In the genomic region with DNA sequence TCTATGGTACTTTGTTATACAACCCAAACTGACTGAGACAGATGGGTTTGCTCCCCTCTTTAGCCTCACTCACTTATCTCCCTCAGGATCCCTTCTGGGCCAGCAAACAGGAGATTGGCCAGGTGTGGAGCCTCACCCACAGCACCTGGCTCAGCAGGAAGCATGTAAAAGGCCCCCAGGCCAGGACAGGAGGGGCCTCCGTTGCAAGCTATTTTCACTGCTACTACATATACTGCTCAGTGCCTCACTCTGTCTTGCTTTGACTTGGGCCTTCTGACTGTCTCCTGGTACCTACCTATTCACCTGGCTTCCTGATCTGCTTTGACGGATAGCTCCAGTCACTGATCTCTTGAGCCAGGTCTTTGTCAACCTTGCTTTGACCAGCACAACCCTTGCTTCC, we compare ENCODE assay signal across 1 cellular context.
TF ChIP-seq lines count a peak whose summit lies in the region.

No MANE protein-coding gene starts in this region.

TF ChIP-seq in IMR-90, 13 proteins besides CTCF, POLR2A, EP300 and RAD21:
- TF ChIP-seq CEBPB (IDR thresholded peaks at IDR 0.05; ENCODE audit: low read depth, low read length) = no peak
- no peak for TF ChIP-seq FOS (IDR thresholded peaks at IDR 0.05; ENCODE audit: low read depth, low read length)
- TF ChIP-seq CHD1 (IDR thresholded peaks at IDR 0.05; ENCODE audit: low read depth, low read length) = no peak
- no peak for TF ChIP-seq RCOR1 (IDR thresholded peaks at IDR 0.05; ENCODE audit: insufficient replicate concordance, low read length)
- no peak for TF ChIP-seq RFX5 (IDR thresholded peaks at IDR 0.05; ENCODE audit: low read depth, low read length)
- no peak for TF ChIP-seq NFE2L2 (IDR thresholded peaks at IDR 0.05; ENCODE audit: low read depth, low read length)
- no peak for TF ChIP-seq SMC3 (IDR thresholded peaks at IDR 0.05; ENCODE audit: low read depth, low read length)
- TF ChIP-seq ELK1 (IDR thresholded peaks at IDR 0.05; ENCODE audit: borderline replicate concordance, low read depth, low read length) = no peak
- TF ChIP-seq MAFK (IDR thresholded peaks at IDR 0.05; ENCODE audit: low read depth, low read length) = no peak
- TF ChIP-seq, protein P1, sequence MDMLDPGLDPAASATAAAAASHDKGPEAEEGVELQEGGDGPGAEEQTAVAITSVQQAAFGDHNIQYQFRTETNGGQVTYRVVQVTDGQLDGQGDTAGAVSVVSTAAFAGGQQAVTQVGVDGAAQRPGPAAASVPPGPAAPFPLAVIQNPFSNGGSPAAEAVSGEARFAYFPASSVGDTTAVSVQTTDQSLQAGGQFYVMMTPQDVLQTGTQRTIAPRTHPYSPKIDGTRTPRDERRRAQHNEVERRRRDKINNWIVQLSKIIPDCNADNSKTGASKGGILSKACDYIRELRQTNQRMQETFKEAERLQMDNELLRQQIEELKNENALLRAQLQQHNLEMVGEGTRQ (IDR thresholded peaks at IDR 0.05; ENCODE audit: low read depth, low read length) = no peak
- TF ChIP-seq MAZ (IDR thresholded peaks at IDR 0.05; ENCODE audit: borderline replicate concordance, low read depth, low read length) = no peak
- no peak for TF ChIP-seq BHLHE40 (IDR thresholded peaks at IDR 0.05; ENCODE audit: low read depth, low read length)
- TF ChIP-seq MXI1 (IDR thresholded peaks at IDR 0.05; ENCODE audit: borderline replicate concordance, low read depth, low read length) = no peak
